12 cellular contexts compared by ENCODE assay signal in the genomic region with DNA sequence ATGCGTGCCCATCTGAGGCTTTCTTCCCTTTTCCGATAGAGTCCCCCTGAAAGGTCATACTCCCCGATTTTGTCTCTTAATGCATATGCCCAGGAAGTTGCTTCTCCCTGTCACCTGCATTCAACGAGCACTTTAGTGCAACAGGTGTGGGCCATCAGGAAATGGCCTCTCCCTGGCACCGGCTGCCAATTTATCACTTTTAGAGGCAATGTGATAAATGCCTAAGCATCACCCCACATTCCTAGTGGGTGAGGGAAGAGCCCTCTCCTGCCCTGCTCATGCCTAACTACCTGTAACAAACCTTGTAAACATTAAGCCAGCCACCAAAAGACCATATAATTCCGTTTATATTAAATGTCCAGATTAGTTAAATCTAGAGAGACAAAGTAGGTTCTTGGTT. TPM values are rescaled to one million over a fixed set of nuclear protein-coding genes. Genes with fewer than 3 reads are reported as not detected.
DNase-seq lines count a peak whose midpoint lies in the region; ATAC-seq and TF ChIP-seq lines count a peak whose summit lies in the region.
"Had no signal": no experiment of that assay in that cellular context is flagged by ENCODE, and none has a peak within 500 bp of the region (broad histone marks: within the 10 kb centered on the region; RNA-seq: fewer than 3 reads in every experiment).

No MANE protein-coding gene starts in this region.

- H3K27ac Mint-ChIP-seq in activated T-cell treated with anti-CD3 and anti-CD28 coated beads, Interleukin-2, amount 50 U/mL, for 72 hours: no peak overlapping the region
- H3K27ac Mint-ChIP-seq in activated B cell treated with CpG ODN at 0.5 μM for 24 hours: peak overlapping the region; percentile 87

- no peaks in the 10 kb centered on the region for H3K9me3 ChIP-seq in tibial artery
- H3K9me3 ChIP-seq: BE2C had no signal

- intact Hi-C loops in activated B cell treated with CpG ODN at 0.5 μM for 24 hours (cut with micrococcal nuclease) (loop anchor here (5.0 to 10.0 kb wide), 5 partner anchors 46 to 727 kb away; a partner anchor contains a TSS), tibial artery (cut with DNase I; ENCODE audit: low total_unique reads) (loop anchor here (10.0 kb wide), 1 partner anchor 117 kb away; a partner anchor contains a TSS)

- peak overlapping the region; percentile 23 to 95 for H3K4me3 Mint-ChIP-seq in activated T-cell treated with anti-CD3 and anti-CD28 coated beads, Interleukin-2, amount 50 U/mL, for 72 hours
- peak overlapping the region; percentile 91 for H3K4me3 Mint-ChIP-seq in activated B cell treated with CpG ODN at 0.5 μM for 24 hours

- no peak for TF ChIP-seq CTCF in activated B cell treated with CpG ODN at 0.5 μM for 24 hours (IDR thresholded peaks at IDR 0.05)
- no peak for TF ChIP-seq CTCF in tibial artery (IDR thresholded peaks at IDR 0.05)

- POLR2A ChIA-PET in activated B cell treated with CpG ODN at 0.5 μM for 24 hours (lab: Charles Lee): interaction anchor here (2.2 kb wide), 1 partner anchor 89 kb away, joined by 16 read pairs; a partner anchor contains a TSS

- CTCF ChIA-PET in activated B cell treated with CpG ODN at 0.5 μM for 24 hours (lab: Charles Lee): no interaction called here

- ATAC-seq in activated T-cell treated with anti-CD3 and anti-CD28 coated beads, Interleukin-2, amount 50 U/mL, for 72 hours (replicated peaks in 1 of 2): no peak
- no peak for ATAC-seq in activated B cell treated with CpG ODN at 0.5 μM for 24 hours (ENCODE audit: low read depth)
- no peak for ATAC-seq in HG03432 (IDR thresholded peaks at IDR 0.05; ENCODE audit: unreplicated experiment)

- peaks cover 10 to 13% of the 10 kb centered on the region in 2 donors for H3K36me3 Mint-ChIP-seq in activated T-cell treated with anti-CD3 and anti-CD28 coated beads, Interleukin-2, amount 50 U/mL, for 72 hours (ENCODE audit: insufficient read depth in 2 of 2)
- peaks cover 27% of the 10 kb centered on the region for H3K36me3 Mint-ChIP-seq in activated B cell treated with CpG ODN at 0.5 μM for 24 hours (ENCODE audit: low read depth)

- no peak for DNase-seq in activated T-cell treated with anti-CD3 and anti-CD28 coated beads, Interleukin-2, amount 50 U/mL, for 72 hours
- DNase-seq in activated T-cell treated with anti-CD3 and anti-CD28 coated beads, Interleukin-2, amount 50 U/mL, for 48 hours: no peak
- DNase-seq in activated B cell treated with CpG ODN at 0.5 μM for 24 hours (no peak), kidney tubule cell (ENCODE audit: low spot score) (peak; percentile 74), tibial artery (no peak), COLO829 (ENCODE audit: low spot score) (no peak), NCI-H524 treated with DMSO at 0.1 percent for 48 hours (lab: John Stamatoyannopoulos, UW) (no peak)
- DNase-seq: BE2C, dermis blood vessel endothelial cell, NCI-H2171 treated with DMSO at 0.1 percent for 48 hours, T-helper 1 cell had no signal

- H3K4me3 ChIP-seq in tibial artery: no peak overlapping the region

- peaks cover 7 to 20% (median 16%) of the 10 kb centered on the region in 3 donors for H3K36me3 ChIP-seq in tibial artery

- H3K9me3 Mint-ChIP-seq in activated T-cell treated with anti-CD3 and anti-CD28 coated beads, Interleukin-2, amount 50 U/mL, for 72 hours: no peaks in the 10 kb centered on the region
- H3K9me3 Mint-ChIP-seq in activated B cell treated with CpG ODN at 0.5 μM for 24 hours: no peaks in the 10 kb centered on the region

- peaks cover 11% of the 10 kb centered on the region for H3K27me3 Mint-ChIP-seq in activated T-cell treated with anti-CD3 and anti-CD28 coated beads, Interleukin-2, amount 50 U/mL, for 72 hours (ENCODE audit: low read depth)
- no peaks in the 10 kb centered on the region for H3K27me3 Mint-ChIP-seq in activated B cell treated with CpG ODN at 0.5 μM for 24 hours

- H3K4me1 Mint-ChIP-seq in activated T-cell treated with anti-CD3 and anti-CD28 coated beads, Interleukin-2, amount 50 U/mL, for 72 hours (ENCODE audit: low read depth): peaks cover 36% of the 10 kb centered on the region
- peaks cover 32% of the 10 kb centered on the region for H3K4me1 Mint-ChIP-seq in activated B cell treated with CpG ODN at 0.5 μM for 24 hours

- H3K27ac ChIP-seq in tibial artery: peak overlapping the region; percentile 95 to 96

- H3K27me3 ChIP-seq in tibial artery: no peaks in the 10 kb centered on the region
- H3K27me3 ChIP-seq: BE2C had no signal

- peaks cover 0 to 27% (median 16%) of the 10 kb centered on the region in 4 donors for H3K4me1 ChIP-seq in tibial artery
- H3K4me1 ChIP-seq: BE2C had no signal

RNA-seq across cellular contexts. Expression of a gene that starts 1.1 kb away (rescaled TPM):
- 10 to 100 TPM; 16.9 to 18.7 TPM for total RNA-seq in activated T-cell treated with anti-CD3 and anti-CD28 coated beads, Interleukin-2, amount 50 U/mL, for 72 hours
- total RNA-seq in activated B cell treated with CpG ODN at 0.5 μM for 24 hours: 36.4 and 37.6 TPM in 2 replicates
